9 cellular contexts compared by ENCODE assay signal in the genomic region with DNA sequence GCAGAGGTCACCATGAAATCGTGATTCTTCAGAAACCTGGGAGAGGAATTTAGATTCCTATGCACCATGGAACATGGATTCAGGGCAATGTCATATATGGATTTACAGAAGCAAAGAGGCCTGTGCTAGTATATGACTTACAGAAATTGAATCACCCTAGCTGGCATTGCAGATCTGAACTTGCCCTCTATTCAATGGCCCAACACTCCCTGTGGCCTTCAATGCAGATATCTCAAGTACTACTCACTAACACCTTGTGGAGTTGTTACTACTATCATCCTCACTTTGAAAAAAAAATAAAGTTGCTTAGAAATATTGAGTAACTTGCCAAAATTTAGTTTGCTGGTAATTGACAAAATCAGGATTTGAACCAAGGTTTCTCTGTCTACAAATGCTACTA.
"Had no signal": no experiment of that assay in that cellular context is flagged by ENCODE, and none has a peak within 500 bp of the region (broad histone marks: within the 10 kb centered on the region; RNA-seq: fewer than 3 reads in every experiment).

No MANE protein-coding gene starts in this region.

- DNase-seq: GM23248, GOT3, H7, HFFc6, IMR-90 had no signal

- FAIRE-seq: HTR-8/SVneo had no signal

- ATAC-seq: HCT116 had no signal

- H3K27ac ChIP-seq: GM23248, HL-60 had no signal

- H3K4me1 ChIP-seq: HAP-1 had no signal

- H3K9me3 ChIP-seq: HAP-1 had no signal

- H3K4me3 ChIP-seq: GM23248, HAP-1 had no signal

- H3K36me3 ChIP-seq: HAP-1 had no signal
